In genomic region chr13:108463365-108463764, GRCh38 we compare ENCODE assay signal across 11 cellular contexts.
DNase-seq lines count a peak whose midpoint lies in the region; ATAC-seq, FAIRE-seq and TF ChIP-seq lines count a peak whose summit lies in the region.
"Had no signal": no experiment of that assay in that cellular context is flagged by ENCODE, and none has a peak within 500 bp of the region (broad histone marks: within the 10 kb centered on the region; RNA-seq: fewer than 3 reads in every experiment).

No MANE protein-coding gene starts in this region.

- TF ChIP-seq EP300 in SK-N-SH (IDR thresholded peaks at IDR 0.05; ENCODE audit: borderline replicate concordance in 1 of 2, low read depth in 1 of 2, low read length in 1 of 2) (no peak), HepG2 (IDR thresholded peaks at IDR 0.05; ENCODE audit: low read depth in 2 of 2, low read length in 2 of 2) (no peak), HepG2 (CRISPR knock-in tag; IDR thresholded peaks at IDR 0.05; ENCODE audit: borderline replicate concordance) (no peak)

- TF ChIP-seq CTCF in SK-N-SH (IDR thresholded peaks at IDR 0.05) (no peak), HepG2 (CRISPR knock-in tag; IDR thresholded peaks at IDR 0.05) (no peak)

- H2AFZ ChIP-seq in SK-N-SH (ENCODE audit: low read depth) (peak overlapping the region; percentile 18; the same call in 1 of the 2 replicates), HepG2 (ENCODE audit: low read length) (no peak overlapping the region)

- no peaks in the 10 kb centered on the region for H3K4me1 ChIP-seq in SK-N-SH (ENCODE audit: control insufficient read depth in 1 of 2, insufficient read depth in 2 of 2, low read depth in 1 of 2, low read length in 1 of 2)
- H3K4me1 ChIP-seq in HepG2 (ENCODE audit: insufficient read depth, low read length), result no peaks in the 10 kb centered on the region
- H3K4me1 ChIP-seq: SJCRH30 had no signal

- TF ChIP-seq POLR2A in HepG2 (IDR thresholded peaks at IDR 0.05; ENCODE audit: insufficient read depth in 1 of 2, low read depth in 2 of 2, low read length in 2 of 2), result no peak

- H3K27ac ChIP-seq in SK-N-SH (ENCODE audit: low read depth in 2 of 2, low read length in 1 of 2) (peak overlapping the region in 1 of 2 experiments; percentile 57; a peak in 2 of 4 replicates), HepG2 (ENCODE audit: extremely low read length, insufficient read depth, low read length) (no peak overlapping the region)
- H3K27ac ChIP-seq: SJCRH30 had no signal

- H3K9ac ChIP-seq in SK-N-SH (peak overlapping the region; percentile 39; the same call in 1 of the 2 replicates), HepG2 (ENCODE audit: insufficient read depth, low read depth, low read length) (no peak overlapping the region)

- DNase-seq in SK-N-SH, result no peak
- DNase-seq in M059J (ENCODE audit: low read depth), result peak; percentile 63
- peak; percentile 57 for DNase-seq in fibroblast of gingiva (ENCODE audit: low read depth)
- DNase-seq in stromal cell of bone marrow (ENCODE audit: low read depth), result peak; percentile 84
- no peak for DNase-seq in HepG2 (ENCODE audit: low spot score)
- no peak for DNase-seq in iPS-NIHi11 (ENCODE audit: low spot score)
- DNase-seq: NCI-H1092, posterior cingulate gyrus, SJCRH30 had no signal

- WGBS in SK-N-SH (ENCODE audit: low lambda C conversion rate), result 11% methylated on average over 3 of the region's 3 CpGs
- WGBS in HepG2 (ENCODE audit: low lambda C conversion rate), result 5% methylated on average over 3 of the region's 3 CpGs

- CTCF ChIA-PET in SK-N-SH (lab: Yijun Ruan, JAX), result no interaction called here
- CTCF ChIA-PET in HepG2 (lab: Yijun Ruan, JAX; ENCODE audit: low intra/inter-chr PET ratio, low total read pairs), result no interaction called here

- H4K20me1 ChIP-seq in SK-N-SH (ENCODE audit: insufficient read depth) (no peaks in the 10 kb centered on the region), HepG2 (ENCODE audit: insufficient read depth, low read length) (no peaks in the 10 kb centered on the region)

- POLR2A ChIA-PET in SK-N-SH (lab: Yijun Ruan, JAX) (no interaction called here), HepG2 (lab: Yijun Ruan, JAX) (no interaction called here)

- TF ChIP-seq RAD21 in SK-N-SH (IDR thresholded peaks at IDR 0.05; ENCODE audit: low read length) (no peak), HepG2 (CRISPR knock-in tag; IDR thresholded peaks at IDR 0.05) (no peak)

- FAIRE-seq in HepG2 (lab: Jason Lieb, UNC), result no peak

- no peak overlapping the region for H3K4me3 ChIP-seq in SK-N-SH (ENCODE audit: low read depth in 2 of 2, low read length in 1 of 2)
- no peak overlapping the region for H3K4me3 ChIP-seq in HepG2 (replicated peaks in 1 of 3; ENCODE audit: insufficient read depth in 1 of 3, low read depth in 2 of 3, low read length in 3 of 3)
- H3K4me3 ChIP-seq: SJCRH30 had no signal

- no peaks in the 10 kb centered on the region for H3K9me2 ChIP-seq in SK-N-SH

- H3K36me3 ChIP-seq in SK-N-SH (replicated peaks in 1 of 2; ENCODE audit: control insufficient read depth in 1 of 2, insufficient read depth in 2 of 2, low read length in 1 of 2), result no peaks in the 10 kb centered on the region
- H3K36me3 ChIP-seq in HepG2 (replicated peaks in 1 of 2; ENCODE audit: control insufficient read depth in 1 of 2, insufficient read depth in 2 of 2, low read length in 2 of 2), result no peaks in the 10 kb centered on the region
- H3K36me3 ChIP-seq: SJCRH30 had no signal

- no peaks in the 10 kb centered on the region for H3K9me3 ChIP-seq in SK-N-SH
- H3K9me3 ChIP-seq in HepG2 (ENCODE audit: low read length), result peaks cover 10% of the 10 kb centered on the region; the same call in 1 of the 2 replicates
- H3K9me3 ChIP-seq: SJCRH30 had no signal

- BruUV-seq in HepG2 (replicated peaks; lab: Mats Ljungman, UMichigan), result no TSS peak

- no peaks in the 10 kb centered on the region for H3F3A ChIP-seq in SK-N-SH (replicated peaks; ENCODE audit: insufficient read depth)

- H3K4me2 ChIP-seq in SK-N-SH (no peak overlapping the region), HepG2 (ENCODE audit: low read depth, low read length) (no peak overlapping the region)

- in situ Hi-C loops in HepG2 (cut with HindIII; ENCODE audit: extremely low pct_ligation_motif_present, low pct_unique_long_range_greater_than_20kb), result no loop called here

- H3K27me3 ChIP-seq in SK-N-SH (ENCODE audit: insufficient read depth) (no peaks in the 10 kb centered on the region), HepG2 (ENCODE audit: control insufficient read depth in 1 of 2, insufficient read depth in 2 of 2, low read length in 2 of 2) (no peaks in the 10 kb centered on the region)
- H3K27me3 ChIP-seq: SJCRH30 had no signal

- ATAC-seq in SK-N-SH treated with all-trans-retinoic acid at 6 μM for 48 hours (no peak; the same call in 2 of the 3 replicates), HepG2 (no peak), HG03095 (IDR thresholded peaks at IDR 0.05; ENCODE audit: unreplicated experiment) (no peak)

- intact Hi-C loops in HepG2 (cut with micrococcal nuclease; ENCODE audit: unreplicated experiment), result no loop called here

- H3K79me2 ChIP-seq in SK-N-SH (ENCODE audit: insufficient read depth) (no peaks in the 10 kb centered on the region), HepG2 (ENCODE audit: insufficient read depth, low read length) (no peaks in the 10 kb centered on the region)

TF ChIP-seq in SK-N-SH, 30 proteins besides CTCF, POLR2A, EP300 and RAD21 (continues in another document):
- TF ChIP-seq SIN3A (IDR thresholded peaks at IDR 0.05; ENCODE audit: borderline replicate concordance, low read depth, low read length), result no peak
- TF ChIP-seq, protein P1, sequence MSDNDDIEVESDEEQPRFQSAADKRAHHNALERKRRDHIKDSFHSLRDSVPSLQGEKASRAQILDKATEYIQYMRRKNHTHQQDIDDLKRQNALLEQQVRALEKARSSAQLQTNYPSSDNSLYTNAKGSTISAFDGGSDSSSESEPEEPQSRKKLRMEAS (IDR thresholded peaks at IDR 0.05; ENCODE audit: low read depth), result no peak
- no peak for TF ChIP-seq EZH2phosphoT487 (IDR thresholded peaks at IDR 0.05; ENCODE audit: borderline replicate concordance, low read depth)
- TF ChIP-seq ELF1 (IDR thresholded peaks at IDR 0.05), result no peak
- TF ChIP-seq TEAD4 (IDR thresholded peaks at IDR 0.05; ENCODE audit: borderline replicate concordance, insufficient read depth), result no peak
- no peak for TF ChIP-seq USF2 (IDR thresholded peaks at IDR 0.05; ENCODE audit: borderline replicate concordance, low read depth, low read length)
- TF ChIP-seq TCF12 (IDR thresholded peaks at IDR 0.05), result peak; percentile 13; the same call in 1 of the 2 replicates
- no peak for TF ChIP-seq FOXJ3 (CRISPR knock-in tag; IDR thresholded peaks at IDR 0.05)

TF ChIP-seq in SK-N-SH treated with all-trans-retinoic acid at 6 μM for 48 hours, 23 proteins besides CTCF, POLR2A, EP300 and RAD21:
- TF ChIP-seq POU6F1 (CRISPR knock-in tag; IDR thresholded peaks at IDR 0.05; ENCODE audit: borderline replicate concordance, low read depth), result no peak
TF ChIP-seq in SK-N-SH treated with all-trans-retinoic acid at 6 μM for 48 hours: peak in this region for 0.

TF ChIP-seq in HepG2, 621 proteins besides CTCF, POLR2A, EP300 and RAD21:
- no peak for TF ChIP-seq BORCS8-MEF2B (CRISPR knock-in tag; IDR thresholded peaks at IDR 0.05)
- TF ChIP-seq IRF9 (CRISPR knock-in tag; IDR thresholded peaks at IDR 0.05; ENCODE audit: borderline replicate concordance), result no peak

Comparison
In these comparisons a context has a peak if more than half of its experiments do, and no peak if none do; other contexts are left out.
1. DNase-seq: peak in M059J (single experiment), fibroblast of gingiva (single experiment) and stromal cell of bone marrow (single experiment); none in SK-N-SH (single experiment), HepG2 (single experiment) and iPS-NIHi11 (single experiment).
2. Of the 25 proteins assayed by ChIP-seq in both HepG2 and SK-N-SH: peak only in HepG2: none; only in SK-N-SH: FOSL2, JUND, PBX3 and TCF12; in both: none; in neither: 21.